ENCODE assay signal across 1 cellular context in the genomic region with DNA sequence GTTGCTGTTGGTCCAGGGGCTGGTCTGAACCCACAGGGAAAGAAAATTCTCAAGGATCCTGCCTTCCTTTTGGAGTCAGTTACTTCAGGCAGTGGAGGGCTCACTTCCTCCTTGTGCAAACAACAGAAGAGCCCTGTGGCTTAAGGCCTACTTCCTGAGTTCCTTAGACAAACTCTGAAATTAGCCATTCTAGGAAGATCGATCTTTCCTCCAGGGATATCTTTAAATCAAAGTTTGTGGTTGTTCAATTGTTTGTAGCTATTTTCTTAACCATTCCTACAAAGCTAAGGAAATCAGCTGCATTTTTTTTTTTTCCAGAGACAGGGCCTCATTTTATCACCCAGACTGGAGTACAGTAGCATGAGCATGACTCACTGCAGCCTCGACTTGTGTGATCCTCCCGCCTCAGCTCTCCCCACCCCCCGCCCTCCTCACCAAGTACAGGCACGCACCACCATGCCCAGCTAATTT.
TF ChIP-seq lines count a peak whose summit lies in the region.

No MANE protein-coding gene starts in this region.

TF ChIP-seq in HEK293, 187 proteins besides CTCF, POLR2A, EP300 and RAD21 (continued from another document and continues in another):
- TF ChIP-seq ZNF2 (tag by site-specific recombination; IDR thresholded peaks at IDR 0.05), result peak; percentile 61
- TF ChIP-seq ZNF391 (tag by site-specific recombination; IDR thresholded peaks at IDR 0.05; ENCODE audit: borderline replicate concordance, low read depth), result 0 out of 2 replicates have a peak, but pooled peaks have one; percentile 26
- no peak for TF ChIP-seq SALL2 (tag by site-specific recombination; IDR thresholded peaks at IDR 0.05; ENCODE audit: borderline replicate concordance)
- TF ChIP-seq TRIM28 (IDR thresholded peaks at IDR 0.05; ENCODE audit: borderline replicate concordance, low read length), result peak; percentile 69; the same call in 1 of the 2 replicates
- TF ChIP-seq IKZF3 (tag by site-specific recombination; IDR thresholded peaks at IDR 0.05), result 0 out of 2 replicates have a peak, but pooled peaks have one; percentile 23
- no peak for TF ChIP-seq ZNF423 (tag by site-specific recombination; IDR thresholded peaks at IDR 0.05)
- TF ChIP-seq ZNF658 (tag by site-specific recombination; IDR thresholded peaks at IDR 0.05), result no peak
- TF ChIP-seq ZNF561 (tag by site-specific recombination; IDR thresholded peaks at IDR 0.05; ENCODE audit: borderline replicate concordance), result no peak
- 0 out of 2 replicates have a peak, but pooled peaks have one; percentile 19 for TF ChIP-seq ZNF558 (tag by site-specific recombination; IDR thresholded peaks at IDR 0.05)
- TF ChIP-seq, protein P1, sequence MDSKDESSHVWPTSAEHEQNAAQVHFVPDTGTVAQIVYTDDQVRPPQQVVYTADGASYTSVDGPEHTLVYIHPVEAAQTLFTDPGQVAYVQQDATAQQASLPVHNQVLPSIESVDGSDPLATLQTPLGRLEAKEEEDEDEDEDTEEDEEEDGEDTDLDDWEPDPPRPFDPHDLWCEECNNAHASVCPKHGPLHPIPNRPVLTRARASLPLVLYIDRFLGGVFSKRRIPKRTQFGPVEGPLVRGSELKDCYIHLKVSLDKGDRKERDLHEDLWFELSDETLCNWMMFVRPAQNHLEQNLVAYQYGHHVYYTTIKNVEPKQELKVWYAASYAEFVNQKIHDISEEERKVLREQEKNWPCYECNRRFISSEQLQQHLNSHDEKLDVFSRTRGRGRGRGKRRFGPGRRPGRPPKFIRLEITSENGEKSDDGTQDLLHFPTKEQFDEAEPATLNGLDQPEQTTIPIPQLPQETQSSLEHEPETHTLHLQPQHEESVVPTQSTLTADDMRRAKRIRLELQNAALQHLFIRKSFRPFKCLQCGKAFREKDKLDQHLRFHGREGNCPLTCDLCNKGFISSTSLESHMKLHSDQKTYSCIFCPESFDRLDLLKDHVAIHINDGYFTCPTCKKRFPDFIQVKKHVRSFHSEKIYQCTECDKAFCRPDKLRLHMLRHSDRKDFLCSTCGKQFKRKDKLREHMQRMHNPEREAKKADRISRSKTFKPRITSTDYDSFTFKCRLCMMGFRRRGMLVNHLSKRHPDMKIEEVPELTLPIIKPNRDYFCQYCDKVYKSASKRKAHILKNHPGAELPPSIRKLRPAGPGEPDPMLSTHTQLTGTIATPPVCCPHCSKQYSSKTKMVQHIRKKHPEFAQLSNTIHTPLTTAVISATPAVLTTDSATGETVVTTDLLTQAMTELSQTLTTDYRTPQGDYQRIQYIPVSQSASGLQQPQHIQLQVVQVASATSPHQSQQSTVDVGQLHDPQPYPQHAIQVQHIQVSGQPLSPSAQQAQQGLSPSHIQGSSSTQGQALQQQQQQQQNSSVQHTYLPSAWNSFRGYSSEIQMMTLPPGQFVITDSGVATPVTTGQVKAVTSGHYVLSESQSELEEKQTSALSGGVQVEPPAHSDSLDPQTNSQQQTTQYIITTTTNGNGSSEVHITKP (tag by site-specific recombination; IDR thresholded peaks at IDR 0.05), result peak; percentile 48; the same call in 1 of the 2 replicates
- no peak for TF ChIP-seq ZNF133 (tag by site-specific recombination; IDR thresholded peaks at IDR 0.05)
- TF ChIP-seq, protein P2, sequence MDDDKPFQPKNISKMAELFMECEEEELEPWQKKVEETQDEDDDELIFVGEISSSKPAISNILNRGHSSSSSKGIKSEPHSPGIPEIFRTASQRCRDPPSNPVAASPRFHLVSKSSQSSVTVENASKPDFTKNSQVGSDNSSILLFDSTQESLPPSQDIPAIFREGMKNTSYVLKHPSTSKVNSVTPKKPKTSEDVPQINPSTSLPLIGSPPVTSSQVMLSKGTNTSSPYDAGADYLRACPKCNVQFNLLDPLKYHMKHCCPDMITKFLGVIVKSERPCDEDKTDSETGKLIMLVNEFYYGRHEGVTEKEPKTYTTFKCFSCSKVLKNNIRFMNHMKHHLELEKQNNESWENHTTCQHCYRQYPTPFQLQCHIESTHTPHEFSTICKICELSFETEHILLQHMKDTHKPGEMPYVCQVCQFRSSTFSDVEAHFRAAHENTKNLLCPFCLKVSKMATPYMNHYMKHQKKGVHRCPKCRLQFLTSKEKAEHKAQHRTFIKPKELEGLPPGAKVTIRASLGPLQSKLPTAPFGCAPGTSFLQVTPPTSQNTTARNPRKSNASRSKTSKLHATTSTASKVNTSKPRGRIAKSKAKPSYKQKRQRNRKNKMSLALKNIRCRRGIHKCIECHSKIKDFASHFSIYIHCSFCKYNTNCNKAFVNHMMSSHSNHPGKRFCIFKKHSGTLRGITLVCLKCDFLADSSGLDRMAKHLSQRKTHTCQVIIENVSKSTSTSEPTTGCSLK (tag by site-specific recombination; IDR thresholded peaks at IDR 0.05), result no peak
- peak; percentile 51; the same call in 1 of the 2 replicates for TF ChIP-seq FEZF1 (tag by site-specific recombination; IDR thresholded peaks at IDR 0.05)
- peak; percentile 82 for TF ChIP-seq SP7 (tag by site-specific recombination; IDR thresholded peaks at IDR 0.05)
- no peak for TF ChIP-seq EGR2 (tag by site-specific recombination; IDR thresholded peaks at IDR 0.05; ENCODE audit: low read depth)
- no peak for TF ChIP-seq ZNF791 (tag by site-specific recombination; IDR thresholded peaks at IDR 0.05)
- TF ChIP-seq KLF9 (tag by site-specific recombination; IDR thresholded peaks at IDR 0.05; ENCODE audit: low read depth), result no peak
- TF ChIP-seq ZNF544 (tag by site-specific recombination; IDR thresholded peaks at IDR 0.05), result no peak
- TF ChIP-seq MZF1 (tag by site-specific recombination; IDR thresholded peaks at IDR 0.05; ENCODE audit: borderline replicate concordance), result 0 out of 2 replicates have a peak, but pooled peaks have one; percentile 28
- TF ChIP-seq ZEB2 (tag by site-specific recombination; IDR thresholded peaks at IDR 0.05), result peak; percentile 68
- peak; percentile 40; the same call in 1 of the 2 replicates for TF ChIP-seq GLIS2 (tag by site-specific recombination; IDR thresholded peaks at IDR 0.05)
- no peak for TF ChIP-seq ZNF221 (tag by site-specific recombination; IDR thresholded peaks at IDR 0.05; ENCODE audit: borderline replicate concordance)
- peak; percentile 56 for TF ChIP-seq ZXDB (tag by site-specific recombination; IDR thresholded peaks at IDR 0.05)
- TF ChIP-seq, protein P3, sequence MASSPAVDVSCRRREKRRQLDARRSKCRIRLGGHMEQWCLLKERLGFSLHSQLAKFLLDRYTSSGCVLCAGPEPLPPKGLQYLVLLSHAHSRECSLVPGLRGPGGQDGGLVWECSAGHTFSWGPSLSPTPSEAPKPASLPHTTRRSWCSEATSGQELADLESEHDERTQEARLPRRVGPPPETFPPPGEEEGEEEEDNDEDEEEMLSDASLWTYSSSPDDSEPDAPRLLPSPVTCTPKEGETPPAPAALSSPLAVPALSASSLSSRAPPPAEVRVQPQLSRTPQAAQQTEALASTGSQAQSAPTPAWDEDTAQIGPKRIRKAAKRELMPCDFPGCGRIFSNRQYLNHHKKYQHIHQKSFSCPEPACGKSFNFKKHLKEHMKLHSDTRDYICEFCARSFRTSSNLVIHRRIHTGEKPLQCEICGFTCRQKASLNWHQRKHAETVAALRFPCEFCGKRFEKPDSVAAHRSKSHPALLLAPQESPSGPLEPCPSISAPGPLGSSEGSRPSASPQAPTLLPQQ (tag by site-specific recombination; IDR thresholded peaks at IDR 0.05), result peak; percentile 66; the same call in 1 of the 2 replicates
- TF ChIP-seq, protein P4, sequence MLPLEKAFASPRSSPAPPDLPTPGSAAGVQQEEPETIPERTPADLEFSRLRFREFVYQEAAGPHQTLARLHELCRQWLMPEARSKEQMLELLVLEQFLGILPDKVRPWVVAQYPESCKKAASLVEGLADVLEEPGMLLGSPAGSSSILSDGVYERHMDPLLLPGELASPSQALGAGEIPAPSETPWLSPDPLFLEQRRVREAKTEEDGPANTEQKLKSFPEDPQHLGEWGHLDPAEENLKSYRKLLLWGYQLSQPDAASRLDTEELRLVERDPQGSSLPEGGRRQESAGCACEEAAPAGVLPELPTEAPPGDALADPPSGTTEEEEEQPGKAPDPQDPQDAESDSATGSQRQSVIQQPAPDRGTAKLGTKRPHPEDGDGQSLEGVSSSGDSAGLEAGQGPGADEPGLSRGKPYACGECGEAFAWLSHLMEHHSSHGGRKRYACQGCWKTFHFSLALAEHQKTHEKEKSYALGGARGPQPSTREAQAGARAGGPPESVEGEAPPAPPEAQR (tag by site-specific recombination; IDR thresholded peaks at IDR 0.05), result no peak
- TF ChIP-seq, protein P5, sequence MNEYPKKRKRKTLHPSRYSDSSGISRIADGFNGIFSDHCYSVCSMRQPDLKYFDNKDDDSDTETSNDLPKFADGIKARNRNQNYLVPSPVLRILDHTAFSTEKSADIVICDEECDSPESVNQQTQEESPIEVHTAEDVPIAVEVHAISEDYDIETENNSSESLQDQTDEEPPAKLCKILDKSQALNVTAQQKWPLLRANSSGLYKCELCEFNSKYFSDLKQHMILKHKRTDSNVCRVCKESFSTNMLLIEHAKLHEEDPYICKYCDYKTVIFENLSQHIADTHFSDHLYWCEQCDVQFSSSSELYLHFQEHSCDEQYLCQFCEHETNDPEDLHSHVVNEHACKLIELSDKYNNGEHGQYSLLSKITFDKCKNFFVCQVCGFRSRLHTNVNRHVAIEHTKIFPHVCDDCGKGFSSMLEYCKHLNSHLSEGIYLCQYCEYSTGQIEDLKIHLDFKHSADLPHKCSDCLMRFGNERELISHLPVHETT (tag by site-specific recombination; IDR thresholded peaks at IDR 0.05), result no peak
- TF ChIP-seq, protein P6, sequence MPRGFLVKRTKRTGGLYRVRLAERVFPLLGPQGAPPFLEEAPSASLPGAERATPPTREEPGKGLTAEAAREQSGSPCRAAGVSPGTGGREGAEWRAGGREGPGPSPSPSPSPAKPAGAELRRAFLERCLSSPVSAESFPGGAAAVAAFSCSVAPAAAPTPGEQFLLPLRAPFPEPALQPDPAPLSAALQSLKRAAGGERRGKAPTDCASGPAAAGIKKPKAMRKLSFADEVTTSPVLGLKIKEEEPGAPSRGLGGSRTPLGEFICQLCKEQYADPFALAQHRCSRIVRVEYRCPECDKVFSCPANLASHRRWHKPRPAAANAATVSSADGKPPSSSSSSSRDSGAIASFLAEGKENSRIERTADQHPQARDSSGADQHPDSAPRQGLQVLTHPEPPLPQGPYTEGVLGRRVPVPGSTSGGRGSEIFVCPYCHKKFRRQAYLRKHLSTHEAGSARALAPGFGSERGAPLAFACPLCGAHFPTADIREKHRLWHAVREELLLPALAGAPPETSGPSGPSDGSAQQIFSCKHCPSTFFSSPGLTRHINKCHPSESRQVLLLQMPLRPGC (tag by site-specific recombination; IDR thresholded peaks at IDR 0.05), result peak; percentile 71
- TF ChIP-seq, protein P7, sequence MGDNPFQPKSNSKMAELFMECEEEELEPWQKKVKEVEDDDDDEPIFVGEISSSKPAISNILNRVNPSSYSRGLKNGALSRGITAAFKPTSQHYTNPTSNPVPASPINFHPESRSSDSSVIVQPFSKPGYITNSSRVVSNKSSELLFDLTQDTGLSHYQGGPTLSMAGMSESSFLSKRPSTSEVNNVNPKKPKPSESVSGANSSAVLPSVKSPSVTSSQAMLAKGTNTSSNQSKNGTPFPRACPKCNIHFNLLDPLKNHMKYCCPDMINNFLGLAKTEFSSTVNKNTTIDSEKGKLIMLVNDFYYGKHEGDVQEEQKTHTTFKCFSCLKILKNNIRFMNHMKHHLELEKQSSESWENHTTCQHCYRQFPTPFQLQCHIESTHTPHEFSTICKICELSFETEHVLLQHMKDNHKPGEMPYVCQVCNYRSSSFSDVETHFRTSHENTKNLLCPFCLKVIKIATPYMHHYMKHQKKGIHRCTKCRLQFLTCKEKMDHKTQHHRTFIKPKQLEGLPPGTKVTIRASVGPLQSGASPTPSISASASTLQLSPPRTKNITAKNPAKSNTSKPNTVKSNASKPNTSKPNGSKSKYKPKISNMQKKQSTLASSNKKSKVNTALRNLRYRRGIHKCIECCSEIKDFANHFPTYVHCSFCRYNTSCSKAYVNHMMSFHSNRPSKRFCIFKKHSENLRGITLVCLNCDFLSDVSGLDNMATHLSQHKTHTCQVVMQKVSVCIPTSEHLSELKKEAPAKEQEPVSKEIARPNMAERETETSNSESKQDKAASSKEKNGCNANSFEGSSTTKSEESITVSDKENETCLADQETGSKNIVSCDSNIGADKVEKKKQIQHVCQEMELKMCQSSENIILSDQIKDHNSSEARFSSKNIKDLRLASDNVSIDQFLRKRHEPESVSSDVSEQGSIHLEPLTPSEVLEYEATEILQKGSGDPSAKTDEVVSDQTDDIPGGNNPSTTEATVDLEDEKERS (tag by site-specific recombination; IDR thresholded peaks at IDR 0.05), result no peak
- no peak for TF ChIP-seq ZNF664 (tag by site-specific recombination; IDR thresholded peaks at IDR 0.05)
- TF ChIP-seq ZNF610 (tag by site-specific recombination; IDR thresholded peaks at IDR 0.05; ENCODE audit: borderline replicate concordance), result no peak
- no peak for TF ChIP-seq REPIN1 (tag by site-specific recombination; IDR thresholded peaks at IDR 0.05; ENCODE audit: low read depth)
- TF ChIP-seq ZNF23 (tag by site-specific recombination; IDR thresholded peaks at IDR 0.05; ENCODE audit: borderline replicate concordance), result no peak
- TF ChIP-seq ZBTB17 (tag by site-specific recombination; IDR thresholded peaks at IDR 0.05), result peak; percentile 63
- TF ChIP-seq, protein P8, sequence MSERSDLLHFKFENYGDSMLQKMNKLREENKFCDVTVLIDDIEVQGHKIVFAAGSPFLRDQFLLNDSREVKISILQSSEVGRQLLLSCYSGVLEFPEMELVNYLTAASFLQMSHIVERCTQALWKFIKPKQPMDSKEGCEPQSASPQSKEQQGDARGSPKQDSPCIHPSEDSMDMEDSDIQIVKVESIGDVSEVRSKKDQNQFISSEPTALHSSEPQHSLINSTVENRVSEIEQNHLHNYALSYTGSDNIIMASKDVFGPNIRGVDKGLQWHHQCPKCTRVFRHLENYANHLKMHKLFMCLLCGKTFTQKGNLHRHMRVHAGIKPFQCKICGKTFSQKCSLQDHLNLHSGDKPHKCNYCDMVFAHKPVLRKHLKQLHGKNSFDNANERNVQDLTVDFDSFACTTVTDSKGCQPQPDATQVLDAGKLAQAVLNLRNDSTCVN (tag by site-specific recombination; optimal IDR thresholded peaks at IDR 0.05), result peak; percentile 14
- TF ChIP-seq ZNF660 (tag by site-specific recombination; IDR thresholded peaks at IDR 0.05), result peak; percentile 70; the same call in 1 of the 2 replicates
- TF ChIP-seq, protein P9, sequence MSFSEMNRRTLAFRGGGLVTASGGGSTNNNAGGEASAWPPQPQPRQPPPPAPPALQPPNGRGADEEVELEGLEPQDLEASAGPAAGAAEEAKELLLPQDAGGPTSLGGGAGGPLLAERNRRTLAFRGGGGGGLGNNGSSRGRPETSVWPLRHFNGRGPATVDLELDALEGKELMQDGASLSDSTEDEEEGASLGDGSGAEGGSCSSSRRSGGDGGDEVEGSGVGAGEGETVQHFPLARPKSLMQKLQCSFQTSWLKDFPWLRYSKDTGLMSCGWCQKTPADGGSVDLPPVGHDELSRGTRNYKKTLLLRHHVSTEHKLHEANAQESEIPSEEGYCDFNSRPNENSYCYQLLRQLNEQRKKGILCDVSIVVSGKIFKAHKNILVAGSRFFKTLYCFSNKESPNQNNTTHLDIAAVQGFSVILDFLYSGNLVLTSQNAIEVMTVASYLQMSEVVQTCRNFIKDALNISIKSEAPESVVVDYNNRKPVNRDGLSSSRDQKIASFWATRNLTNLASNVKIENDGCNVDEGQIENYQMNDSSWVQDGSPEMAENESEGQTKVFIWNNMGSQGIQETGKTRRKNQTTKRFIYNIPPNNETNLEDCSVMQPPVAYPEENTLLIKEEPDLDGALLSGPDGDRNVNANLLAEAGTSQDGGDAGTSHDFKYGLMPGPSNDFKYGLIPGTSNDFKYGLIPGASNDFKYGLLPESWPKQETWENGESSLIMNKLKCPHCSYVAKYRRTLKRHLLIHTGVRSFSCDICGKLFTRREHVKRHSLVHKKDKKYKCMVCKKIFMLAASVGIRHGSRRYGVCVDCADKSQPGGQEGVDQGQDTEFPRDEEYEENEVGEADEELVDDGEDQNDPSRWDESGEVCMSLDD (tag by site-specific recombination; IDR thresholded peaks at IDR 0.05), result no peak
